27 cellular contexts compared by ENCODE assay signal in genomic region chr13:98039261-98039660, GRCh38.
"Had no signal": no experiment of that assay in that cellular context is flagged by ENCODE, and none has a peak within 500 bp of the region (broad histone marks: within the 10 kb centered on the region; RNA-seq: fewer than 3 reads in every experiment).

No MANE protein-coding gene starts in this region.

- DNase-seq: activated B cell treated with CpG ODN at 0.5 μM for 24 hours; activated CD4-positive, alpha-beta T cell treated with anti-CD3 and anti-CD28 coated beads for 48 hours; activated CD4-positive, alpha-beta T cell treated with anti-CD3 and anti-CD28 coated beads, Interleukin-2, amount 50 U/mL, for 1 hour; activated CD4-positive, alpha-beta T cell treated with anti-CD3 and anti-CD28 coated beads, Interleukin-2, amount 50 U/mL, for 48 hours; activated CD8-positive, alpha-beta memory T cell treated with anti-CD3 and anti-CD28 coated beads for 24 hours; activated CD8-positive, alpha-beta T cell treated with anti-CD3 and anti-CD28 coated beads for 36 hours; activated effector memory CD4-positive, alpha-beta T cell treated with Interleukin-2 at 50 U/mL for 16 hours; activated gamma-delta T cell treated with Interleukin-2 at 50 U/mL for 16 hours; activated naive CD4-positive, alpha-beta T cell treated with anti-CD3 and anti-CD28 coated beads, Interleukin-2, amount 50 U/mL, for 16 hours; activated naive CD4-positive, alpha-beta T cell treated with Interleukin-2 at 50 U/mL for 16 hours; activated T-cell treated with anti-CD3 and anti-CD28 coated beads, Interleukin-2, amount 50 U/mL, for 4 hours; amniotic stem cell; anterior cingulate cortex; brain microvascular endothelial cell; dorsolateral prefrontal cortex; effector memory CD4-positive, alpha-beta T cell; foreskin fibroblast; head of caudate nucleus; T-helper 17 cell; T1000; WERI-Rb-1 had no signal

- H3K36me3 Mint-ChIP-seq: activated naive CD8-positive, alpha-beta T cell had no signal

- H3K4me1 Mint-ChIP-seq: activated B cell treated with CpG ODN at 0.5 μM for 24 hours; activated T-helper 17 cell treated with anti-CD3 and anti-CD28 coated beads, Interleukin-2, amount 50 U/mL, for 72 hours; central memory CD8-positive, alpha-beta T cell; T-helper 17 cell had no signal

- H3K27me3 Mint-ChIP-seq: dendritic cell treated with granulocyte-macrophage colony-stimulating factor and Interleukin-4, amounts not matched to agents 40 ng/mL and 50 ng/mL, for 4 days had no signal

- H3K9me3 Mint-ChIP-seq: activated B cell treated with CpG ODN at 0.5 μM for 24 hours; activated CD8-positive, alpha-beta T cell treated with anti-CD3 and anti-CD28 coated beads for 36 hours; activated T-cell treated with anti-CD3 and anti-CD28 coated beads, Interleukin-2, amount 50 U/mL, for 4 hours; activated T-helper 17 cell treated with anti-CD3 and anti-CD28 coated beads, Interleukin-2, amount 50 U/mL, for 72 hours; central memory CD8-positive, alpha-beta T cell; dendritic cell treated with granulocyte-macrophage colony-stimulating factor and Interleukin-4, amounts not matched to agents 40 ng/mL and 50 ng/mL, for 4 days; T-helper 2 cell treated with Interferon-gamma antibody and Interleukin-4, amounts not matched to agents 5 μg/mL and 100 μg/mL, for 36 hours had no signal

- ATAC-seq: activated CD4-positive, CD25-positive, alpha-beta regulatory T cell treated with anti-CD3 and anti-CD28 coated beads, Interleukin-2, amount 50 U/mL, for 24 hours; activated CD8-positive, alpha-beta T cell treated with anti-CD3 and anti-CD28 coated beads for 36 hours; activated T-cell treated with anti-CD3 and anti-CD28 coated beads, Interleukin-2, amount 50 U/mL, for 4 hours; activated T-helper 17 cell treated with anti-CD3 and anti-CD28 coated beads, Interleukin-2, amount 50 U/mL, for 72 hours; T-helper 17 cell had no signal

- H3K27ac Mint-ChIP-seq: activated B cell treated with CpG ODN at 0.5 μM for 24 hours; activated CD8-positive, alpha-beta T cell treated with anti-CD3 and anti-CD28 coated beads for 36 hours; activated naive CD8-positive, alpha-beta T cell; activated T-helper 17 cell treated with anti-CD3 and anti-CD28 coated beads, Interleukin-2, amount 50 U/mL, for 72 hours; dendritic cell treated with granulocyte-macrophage colony-stimulating factor and Interleukin-4, amounts not matched to agents 40 ng/mL and 50 ng/mL, for 4 days; T-helper 17 cell; T-helper 2 cell treated with Interferon-gamma antibody and Interleukin-4, amounts not matched to agents 5 μg/mL and 100 μg/mL, for 36 hours had no signal

- H3K4me3 Mint-ChIP-seq: activated B cell treated with CpG ODN at 0.5 μM for 24 hours; activated CD8-positive, alpha-beta T cell treated with anti-CD3 and anti-CD28 coated beads for 36 hours; activated naive CD8-positive, alpha-beta T cell; activated T-cell treated with anti-CD3 and anti-CD28 coated beads, Interleukin-2, amount 50 U/mL, for 4 hours; activated T-helper 17 cell treated with anti-CD3 and anti-CD28 coated beads, Interleukin-2, amount 50 U/mL, for 72 hours; central memory CD8-positive, alpha-beta T cell; dendritic cell treated with granulocyte-macrophage colony-stimulating factor and Interleukin-4, amounts not matched to agents 40 ng/mL and 50 ng/mL, for 4 days; T-helper 17 cell; T-helper 2 cell treated with Interferon-gamma antibody and Interleukin-4, amounts not matched to agents 5 μg/mL and 100 μg/mL, for 36 hours had no signal
